Comparison of ENCODE assay signal across 29 cellular contexts in the genomic region with DNA sequence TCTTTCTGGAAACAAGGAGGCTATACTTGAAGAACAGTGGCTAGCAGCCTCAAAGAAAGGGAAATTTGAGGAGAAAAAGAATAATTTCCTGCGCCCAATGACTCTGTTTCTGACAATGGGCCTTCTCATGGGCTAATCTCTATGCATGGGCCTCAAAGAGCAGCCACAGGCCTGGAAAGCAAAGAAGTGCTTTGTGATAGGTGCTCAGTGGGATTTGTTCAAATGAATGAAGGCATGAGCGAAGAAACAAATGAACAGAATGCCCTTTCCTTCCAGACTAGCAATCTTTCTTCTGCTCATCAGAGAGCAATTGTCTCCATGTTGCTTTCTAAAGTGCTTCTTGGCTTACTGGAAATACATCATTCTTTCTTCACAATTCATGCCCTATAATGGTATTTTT.
"Had no signal": no experiment of that assay in that cellular context is flagged by ENCODE, and none has a peak within 500 bp of the region (broad histone marks: within the 10 kb centered on the region; RNA-seq: fewer than 3 reads in every experiment).

No MANE protein-coding gene starts in this region.

- H3K4me1 Mint-ChIP-seq: naive B cell; naive thymus-derived CD8-positive, alpha-beta T cell; stimulated activated effector memory CD8-positive, alpha-beta T cell treated with anti-CD3 and anti-CD28 coated beads, Interleukin-12 subunit alpha, Interleukin-12 subunit beta, amount 100 ng/mL, for 72 hours; stimulated activated naive B cell treated with anti-CD40 and anti-IgM and Interleukin-4, amounts not matched to agents 10 μg/mL and 1 μg/mL and 100 μg/mL, for 72 hours had no signal

- DNase-seq: naive B cell; naive thymus-derived CD8-positive, alpha-beta T cell; nephron progenitor cell; nucleus accumbens; pancreas; psoas muscle; right cardiac atrium; right lobe of liver; sigmoid colon; small intestine; stimulated activated CD4-positive, alpha-beta T cell treated with anti-CD3 and anti-CD28 coated beads, Interleukin-15, amount 100 ng/mL, for 24 hours; stimulated activated CD4-positive, alpha-beta T cell treated with anti-CD3 and anti-CD28 coated beads, Interleukin-2, amount 100 ng/mL, for 24 hours; stimulated activated CD4-positive, alpha-beta T cell treated with anti-CD3 and anti-CD28 coated beads, Interleukin-2, amount 100 ng/mL, for 48 hours; stimulated activated CD4-positive, alpha-beta T cell treated with anti-CD3 and anti-CD28 coated beads, Interleukin-4, amount 100 ng/mL, for 24 hours; stimulated activated naive B cell treated with anti-CD40 and anti-IgM and Interleukin-4, amounts not matched to agents 10 μg/mL and 1 μg/mL and 100 μg/mL, for 72 hours; stimulated activated naive CD4-positive, alpha-beta T cell treated with Interleukin-2 at 50 U/mL for 16 hours; stomach; testis; tibial artery; transverse colon; upper lobe of right lung; uterus had no signal

- H3K4me3 ChIP-seq: pancreas, psoas muscle, right lobe of liver, sigmoid colon, stomach, suprapubic skin, testis, tibial artery, transverse colon, upper lobe of right lung, uterus had no signal

- H3K36me3 ChIP-seq: neutrophil, pancreas, right lobe of liver, sigmoid colon, stomach, suprapubic skin, tibial artery, transverse colon, upper lobe of right lung, uterus had no signal

- H3K36me3 Mint-ChIP-seq: naive B cell; naive thymus-derived CD8-positive, alpha-beta T cell; natural killer cell treated with Interleukin-12 subunit alpha and Interleukin-12 subunit beta and Interleukin-15 and Interleukin-18, amount 100 ng/mL, for 72 hours; stimulated activated effector memory CD8-positive, alpha-beta T cell treated with anti-CD3 and anti-CD28 coated beads, Interleukin-12 subunit alpha, Interleukin-12 subunit beta, amount 100 ng/mL, for 72 hours; stimulated activated naive B cell treated with anti-CD40 and anti-IgM and Interleukin-4, amounts not matched to agents 10 μg/mL and 1 μg/mL and 100 μg/mL, for 72 hours; type B pancreatic cell had no signal

- H3K27ac Mint-ChIP-seq: naive B cell; naive thymus-derived CD8-positive, alpha-beta T cell; natural killer cell treated with Interleukin-12 subunit alpha and Interleukin-12 subunit beta and Interleukin-15 and Interleukin-18, amount 100 ng/mL, for 72 hours; nephron progenitor cell; stimulated activated effector memory CD8-positive, alpha-beta T cell treated with anti-CD3 and anti-CD28 coated beads, Interleukin-12 subunit alpha, Interleukin-12 subunit beta, amount 100 ng/mL, for 72 hours; stimulated activated naive B cell treated with anti-CD40 and anti-IgM and Interleukin-4, amounts not matched to agents 10 μg/mL and 1 μg/mL and 100 μg/mL, for 72 hours; stimulated activated naive CD8-positive, alpha-beta T cell treated with anti-CD3 and anti-CD28 coated beads, Interleukin-15, Interleukin-2, amounts not matched to agents 100 ng/mL and 50 ng/mL, for 24 hours; type B pancreatic cell had no signal

- H3K9me3 Mint-ChIP-seq: naive B cell; naive thymus-derived CD8-positive, alpha-beta T cell; natural killer cell treated with Interleukin-12 subunit alpha and Interleukin-12 subunit beta and Interleukin-15 and Interleukin-18, amount 100 ng/mL, for 72 hours; nephron progenitor cell; stimulated activated effector memory CD8-positive, alpha-beta T cell treated with anti-CD3 and anti-CD28 coated beads, Interleukin-12 subunit alpha, Interleukin-12 subunit beta, amount 100 ng/mL, for 72 hours; stimulated activated naive B cell treated with anti-CD40 and anti-IgM and Interleukin-4, amounts not matched to agents 10 μg/mL and 1 μg/mL and 100 μg/mL, for 72 hours; stimulated activated naive CD8-positive, alpha-beta T cell treated with anti-CD3 and anti-CD28 coated beads, Interleukin-15, Interleukin-2, amounts not matched to agents 100 ng/mL and 50 ng/mL, for 24 hours; type B pancreatic cell had no signal

- H3K4me1 ChIP-seq: pancreas, testis, transverse colon, uterus had no signal

- H3K4me3 Mint-ChIP-seq: naive B cell; naive thymus-derived CD8-positive, alpha-beta T cell; natural killer cell treated with Interleukin-12 subunit alpha and Interleukin-12 subunit beta and Interleukin-15 and Interleukin-18, amount 100 ng/mL, for 72 hours; nephron progenitor cell; neural crest cell; stimulated activated effector memory CD8-positive, alpha-beta T cell treated with anti-CD3 and anti-CD28 coated beads, Interleukin-12 subunit alpha, Interleukin-12 subunit beta, amount 100 ng/mL, for 72 hours; stimulated activated naive B cell treated with anti-CD40 and anti-IgM and Interleukin-4, amounts not matched to agents 10 μg/mL and 1 μg/mL and 100 μg/mL, for 72 hours; stimulated activated naive CD8-positive, alpha-beta T cell treated with anti-CD3 and anti-CD28 coated beads, Interleukin-15, Interleukin-2, amounts not matched to agents 100 ng/mL and 50 ng/mL, for 24 hours; type B pancreatic cell had no signal

- H3K9me3 ChIP-seq: neutrophil, pancreas, psoas muscle, right lobe of liver, sigmoid colon, stomach, suprapubic skin, testis, tibial artery, transverse colon, upper lobe of right lung, uterus had no signal

- ATAC-seq: naive thymus-derived CD8-positive, alpha-beta T cell; natural killer cell treated with Interleukin-12 subunit alpha and Interleukin-12 subunit beta and Interleukin-15 and Interleukin-18, amount 100 ng/mL, for 72 hours; pancreas; psoas muscle; right cardiac atrium; right lobe of liver; stimulated activated effector memory CD8-positive, alpha-beta T cell treated with anti-CD3 and anti-CD28 coated beads, Interleukin-12 subunit alpha, Interleukin-12 subunit beta, amount 100 ng/mL, for 72 hours; stimulated activated naive B cell treated with anti-CD40 and anti-IgM and Interleukin-4, amounts not matched to agents 10 μg/mL and 1 μg/mL and 100 μg/mL, for 72 hours; upper lobe of right lung had no signal

- H3K27me3 ChIP-seq: right lobe of liver, sigmoid colon, stomach, suprapubic skin, testis, tibial artery, transverse colon, upper lobe of right lung, uterus had no signal

- H3K27ac ChIP-seq: neutrophil, pancreas, psoas muscle, right lobe of liver, sigmoid colon, stomach, suprapubic skin, testis, tibial artery, transverse colon, upper lobe of right lung, uterus had no signal
